1 cellular context compared by ENCODE assay signal in genomic region chr20:45105317-45105716, GRCh38.
TF ChIP-seq lines count a peak whose summit lies in the region.

No MANE protein-coding gene starts in this region.

TF ChIP-seq in HepG2, 621 proteins besides CTCF, POLR2A, EP300 and RAD21:
- TF ChIP-seq RAD51 (IDR thresholded peaks at IDR 0.05; ENCODE audit: borderline replicate concordance) (peak; percentile 93), TBX3 (IDR thresholded peaks at IDR 0.05; ENCODE audit: borderline replicate concordance) (no peak), ELF4 (CRISPR knock-in tag; IDR thresholded peaks at IDR 0.05; ENCODE audit: borderline replicate concordance) (no peak), MED8 (CRISPR knock-in tag; IDR thresholded peaks at IDR 0.05; ENCODE audit: insufficient replicate concordance) (no peak), USF2 (IDR thresholded peaks at IDR 0.05; ENCODE audit: low read depth, low read length) (peak; percentile 73), USF2 (CRISPR knock-in tag; IDR thresholded peaks at IDR 0.05; ENCODE audit: borderline replicate concordance) (no peak), ARID3A (IDR thresholded peaks at IDR 0.05; ENCODE audit: low read depth, low read length) (no peak), HNF4A (CRISPR knock-in tag; IDR thresholded peaks at IDR 0.05) (no peak), ELF3 (CRISPR knock-in tag; IDR thresholded peaks at IDR 0.05) (no peak), ZBTB25 (CRISPR knock-in tag; IDR thresholded peaks at IDR 0.05) (no peak), IRF9 (CRISPR knock-in tag; IDR thresholded peaks at IDR 0.05; ENCODE audit: borderline replicate concordance) (no peak), ZNF674 (CRISPR knock-in tag; IDR thresholded peaks at IDR 0.05; ENCODE audit: low read depth) (no peak), SALL2 (CRISPR knock-in tag; IDR thresholded peaks at IDR 0.05) (no peak), ZBTB43 (CRISPR knock-in tag; conservative IDR thresholded peaks at IDR 0.05) (no peak)
